1 cellular context compared by ENCODE assay signal in genomic region chr6:4647414-4648365, GRCh38.
A peak's percentile ranks its signal among the peaks of the same experiment; 100 is the strongest.
TF ChIP-seq lines count a peak whose summit lies in the region.

No MANE protein-coding gene starts in this region.

TF ChIP-seq in HepG2, 621 proteins besides CTCF, POLR2A, EP300 and RAD21 (continued from another document and continues in another):
- TF ChIP-seq, protein P1, sequence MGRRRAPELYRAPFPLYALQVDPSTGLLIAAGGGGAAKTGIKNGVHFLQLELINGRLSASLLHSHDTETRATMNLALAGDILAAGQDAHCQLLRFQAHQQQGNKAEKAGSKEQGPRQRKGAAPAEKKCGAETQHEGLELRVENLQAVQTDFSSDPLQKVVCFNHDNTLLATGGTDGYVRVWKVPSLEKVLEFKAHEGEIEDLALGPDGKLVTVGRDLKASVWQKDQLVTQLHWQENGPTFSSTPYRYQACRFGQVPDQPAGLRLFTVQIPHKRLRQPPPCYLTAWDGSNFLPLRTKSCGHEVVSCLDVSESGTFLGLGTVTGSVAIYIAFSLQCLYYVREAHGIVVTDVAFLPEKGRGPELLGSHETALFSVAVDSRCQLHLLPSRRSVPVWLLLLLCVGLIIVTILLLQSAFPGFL (CRISPR knock-in tag; IDR thresholded peaks at IDR 0.05), result no peak
- TF ChIP-seq HNRNPUL1 (IDR thresholded peaks at IDR 0.05; ENCODE audit: low read depth, low read length) (no peak), ZNF224 (CRISPR knock-in tag; IDR thresholded peaks at IDR 0.05) (0 out of 2 replicates have a peak, but pooled peaks have one; percentile 45), KLF6 (CRISPR knock-in tag; IDR thresholded peaks at IDR 0.05) (peak; percentile 60; the same call in 1 of the 2 replicates), NKX3-1 (CRISPR knock-in tag; IDR thresholded peaks at IDR 0.05) (0 out of 2 replicates have a peak, but pooled peaks have one; percentile 75), ZFP36L1 (CRISPR knock-in tag; IDR thresholded peaks at IDR 0.05) (peak; percentile 89; the same call in 1 of the 2 replicates), TBP (CRISPR knock-in tag; IDR thresholded peaks at IDR 0.05) (no peak), ZBTB7B (CRISPR knock-in tag; IDR thresholded peaks at IDR 0.05) (peak; percentile 80), ZIK1 (CRISPR knock-in tag; IDR thresholded peaks at IDR 0.05; ENCODE audit: borderline replicate concordance, low read depth) (peak; percentile 54; the same call in 1 of the 2 replicates), ZNF383 (CRISPR knock-in tag; IDR thresholded peaks at IDR 0.05; ENCODE audit: borderline replicate concordance) (no peak), ZNF503 (CRISPR knock-in tag; IDR thresholded peaks at IDR 0.05) (0 out of 2 replicates have a peak, but pooled peaks have one; percentile 43), SAP130 (CRISPR knock-in tag; IDR thresholded peaks at IDR 0.05; ENCODE audit: low read depth) (peak; percentile 78), TCF7 (IDR thresholded peaks at IDR 0.05; ENCODE audit: low read depth) (no peak), ZNF263 (CRISPR knock-in tag; IDR thresholded peaks at IDR 0.05) (0 out of 2 replicates have a peak, but pooled peaks have one; percentile 45), MXI1 (IDR thresholded peaks at IDR 0.05; ENCODE audit: borderline replicate concordance, low read depth, low read length) (no peak), SIN3A (IDR thresholded peaks at IDR 0.05; ENCODE audit: borderline replicate concordance, low read depth, low read length) (peak; percentile 65; the same call in 1 of the 2 replicates), MBNL3 (CRISPR knock-in tag; conservative IDR thresholded peaks at IDR 0.05) (no peak), FOXK1 (CRISPR knock-in tag; IDR thresholded peaks at IDR 0.05; ENCODE audit: borderline replicate concordance, low read depth) (peak; percentile 83; the same call in 1 of the 2 replicates), DPF2 (CRISPR knock-in tag; IDR thresholded peaks at IDR 0.05; ENCODE audit: borderline replicate concordance, low read depth) (0 out of 2 replicates have a peak, but pooled peaks have one; percentile 31), ZNF446 (CRISPR knock-in tag; IDR thresholded peaks at IDR 0.05) (no peak), ZNF75D (CRISPR knock-in tag; IDR thresholded peaks at IDR 0.05; ENCODE audit: borderline replicate concordance) (no peak), ZNF816 (CRISPR knock-in tag; IDR thresholded peaks at IDR 0.05; ENCODE audit: borderline replicate concordance) (no peak), SMARCE1 (IDR thresholded peaks at IDR 0.05; ENCODE audit: borderline replicate concordance) (no peak), PAX8 (CRISPR knock-in tag; IDR thresholded peaks at IDR 0.05; ENCODE audit: borderline replicate concordance) (no peak), GABPB1 (CRISPR knock-in tag; IDR thresholded peaks at IDR 0.05) (peak; percentile 84), JUND (CRISPR knock-in tag; IDR thresholded peaks at IDR 0.05) (peak; percentile 20; the same call in 1 of the 2 replicates), NFRKB (IDR thresholded peaks at IDR 0.05) (no peak)
- TF ChIP-seq, protein P2, sequence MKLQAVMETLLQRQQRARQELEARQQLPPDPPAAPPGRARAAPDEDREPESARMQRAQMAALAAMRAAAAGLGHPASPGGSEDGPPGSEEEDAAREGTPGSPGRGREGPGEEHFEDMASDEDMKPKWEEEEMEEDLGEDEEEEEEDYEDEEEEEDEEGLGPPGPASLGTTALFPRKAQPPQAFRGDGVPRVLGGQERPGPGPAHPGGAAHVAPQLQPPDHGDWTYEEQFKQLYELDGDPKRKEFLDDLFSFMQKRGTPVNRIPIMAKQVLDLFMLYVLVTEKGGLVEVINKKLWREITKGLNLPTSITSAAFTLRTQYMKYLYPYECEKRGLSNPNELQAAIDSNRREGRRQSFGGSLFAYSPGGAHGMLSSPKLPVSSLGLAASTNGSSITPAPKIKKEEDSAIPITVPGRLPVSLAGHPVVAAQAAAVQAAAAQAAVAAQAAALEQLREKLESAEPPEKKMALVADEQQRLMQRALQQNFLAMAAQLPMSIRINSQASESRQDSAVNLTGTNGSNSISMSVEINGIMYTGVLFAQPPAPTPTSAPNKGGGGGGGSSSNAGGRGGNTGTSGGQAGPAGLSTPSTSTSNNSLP (IDR thresholded peaks at IDR 0.05; ENCODE audit: low read depth, low read length), result no peak
- TF ChIP-seq, protein P3, sequence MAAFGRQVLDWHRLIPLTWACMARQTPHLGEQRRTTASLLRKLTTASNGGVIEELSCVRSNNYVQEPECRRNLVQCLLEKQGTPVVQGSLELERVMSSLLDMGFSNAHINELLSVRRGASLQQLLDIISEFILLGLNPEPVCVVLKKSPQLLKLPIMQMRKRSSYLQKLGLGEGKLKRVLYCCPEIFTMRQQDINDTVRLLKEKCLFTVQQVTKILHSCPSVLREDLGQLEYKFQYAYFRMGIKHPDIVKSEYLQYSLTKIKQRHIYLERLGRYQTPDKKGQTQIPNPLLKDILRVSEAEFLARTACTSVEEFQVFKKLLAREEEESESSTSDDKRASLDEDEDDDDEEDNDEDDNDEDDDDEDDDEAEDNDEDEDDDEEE (CRISPR knock-in tag; IDR thresholded peaks at IDR 0.05), result 0 out of 2 replicates have a peak, but pooled peaks have one; percentile 70
- TF ChIP-seq, protein P4, sequence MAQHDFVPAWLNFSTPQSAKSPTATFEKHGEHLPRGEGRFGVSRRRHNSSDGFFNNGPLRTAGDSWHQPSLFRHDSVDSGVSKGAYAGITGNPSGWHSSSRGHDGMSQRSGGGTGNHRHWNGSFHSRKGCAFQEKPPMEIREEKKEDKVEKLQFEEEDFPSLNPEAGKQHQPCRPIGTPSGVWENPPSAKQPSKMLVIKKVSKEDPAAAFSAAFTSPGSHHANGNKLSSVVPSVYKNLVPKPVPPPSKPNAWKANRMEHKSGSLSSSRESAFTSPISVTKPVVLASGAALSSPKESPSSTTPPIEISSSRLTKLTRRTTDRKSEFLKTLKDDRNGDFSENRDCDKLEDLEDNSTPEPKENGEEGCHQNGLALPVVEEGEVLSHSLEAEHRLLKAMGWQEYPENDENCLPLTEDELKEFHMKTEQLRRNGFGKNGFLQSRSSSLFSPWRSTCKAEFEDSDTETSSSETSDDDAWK (CRISPR knock-in tag; IDR thresholded peaks at IDR 0.05), result no peak
- TF ChIP-seq, protein P5, sequence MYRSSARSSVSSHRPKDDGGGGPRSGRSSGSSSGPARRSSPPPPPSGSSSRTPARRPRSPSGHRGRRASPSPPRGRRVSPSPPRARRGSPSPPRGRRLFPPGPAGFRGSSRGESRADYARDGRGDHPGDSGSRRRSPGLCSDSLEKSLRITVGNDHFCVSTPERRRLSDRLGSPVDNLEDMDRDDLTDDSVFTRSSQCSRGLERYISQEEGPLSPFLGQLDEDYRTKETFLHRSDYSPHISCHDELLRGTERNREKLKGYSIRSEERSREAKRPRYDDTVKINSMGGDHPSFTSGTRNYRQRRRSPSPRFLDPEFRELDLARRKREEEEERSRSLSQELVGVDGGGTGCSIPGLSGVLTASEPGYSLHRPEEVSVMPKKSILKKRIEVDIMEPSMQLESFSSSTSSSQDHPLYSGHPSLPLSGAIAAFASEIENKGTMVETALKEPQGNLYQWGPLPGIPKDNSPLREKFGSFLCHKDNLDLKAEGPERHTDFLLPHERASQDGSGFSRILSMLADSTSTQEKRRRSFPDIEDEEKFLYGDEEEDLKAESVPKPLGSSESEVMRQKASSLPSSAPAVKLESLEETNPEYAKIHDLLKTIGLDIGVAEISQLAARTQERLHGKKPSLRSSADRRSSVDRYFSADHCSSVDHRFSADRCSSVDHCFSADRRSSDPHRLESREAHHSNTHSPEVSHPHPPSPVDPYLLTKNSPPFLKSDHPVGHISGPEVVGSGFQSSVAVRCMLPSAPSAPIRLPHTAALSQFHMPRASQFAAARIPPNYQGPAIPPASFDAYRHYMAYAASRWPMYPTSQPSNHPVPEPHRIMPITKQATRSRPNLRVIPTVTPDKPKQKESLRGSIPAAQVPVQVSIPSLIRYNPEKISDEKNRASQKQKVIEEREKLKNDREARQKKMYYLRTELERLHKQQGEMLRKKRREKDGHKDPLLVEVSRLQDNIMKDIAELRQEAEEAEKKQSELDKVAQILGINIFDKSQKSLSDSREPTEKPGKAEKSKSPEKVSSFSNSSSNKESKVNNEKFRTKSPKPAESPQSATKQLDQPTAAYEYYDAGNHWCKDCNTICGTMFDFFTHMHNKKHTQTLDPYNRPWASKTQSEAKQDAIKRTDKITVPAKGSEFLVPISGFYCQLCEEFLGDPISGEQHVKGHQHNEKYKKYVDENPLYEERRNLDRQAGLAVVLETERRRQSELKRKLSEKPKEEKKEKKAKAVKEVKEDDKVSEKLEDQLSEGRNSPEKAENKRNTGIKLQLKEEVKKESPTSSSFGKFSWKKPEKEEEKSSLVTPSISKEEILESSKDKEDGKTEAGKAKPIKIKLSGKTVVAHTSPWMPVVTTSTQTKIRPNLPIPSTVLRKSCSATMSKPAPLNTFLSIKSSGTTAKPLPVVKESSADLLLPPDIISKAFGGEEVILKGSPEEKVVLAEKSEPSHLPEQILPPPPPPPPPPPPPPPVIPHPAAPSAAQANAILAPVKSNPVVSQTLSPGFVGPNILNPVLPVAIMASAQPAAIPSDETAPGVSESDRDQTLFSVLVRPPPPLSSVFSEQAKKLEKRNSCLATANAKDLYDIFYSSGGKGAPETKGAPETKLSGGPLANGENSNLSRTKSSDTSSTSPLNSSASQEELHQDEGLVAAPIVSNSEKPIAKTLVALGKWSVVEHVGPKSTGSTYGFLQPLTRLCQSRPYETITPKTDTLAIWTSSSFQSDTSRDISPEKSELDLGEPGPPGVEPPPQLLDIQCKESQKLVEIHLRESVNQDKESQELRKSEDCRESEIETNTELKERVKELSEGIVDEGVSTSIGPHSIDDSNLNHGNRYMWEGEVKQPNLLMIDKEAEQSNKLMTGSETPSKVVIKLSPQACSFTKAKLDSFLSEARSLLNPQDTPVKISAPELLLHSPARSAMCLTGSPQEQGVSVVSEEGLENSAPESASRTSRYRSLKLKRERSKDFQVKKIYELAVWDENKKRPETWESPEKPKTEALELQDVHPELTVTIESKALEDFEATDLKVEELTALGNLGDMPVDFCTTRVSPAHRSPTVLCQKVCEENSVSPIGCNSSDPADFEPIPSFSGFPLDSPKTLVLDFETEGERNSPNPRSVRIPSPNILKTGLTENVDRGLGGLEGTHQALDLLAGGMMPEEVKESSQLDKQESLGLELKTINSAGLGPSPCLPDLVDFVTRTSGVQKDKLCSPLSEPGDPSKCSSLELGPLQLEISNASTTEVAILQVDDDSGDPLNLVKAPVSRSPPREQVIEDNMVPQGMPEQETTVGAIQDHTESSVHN (CRISPR knock-in tag; IDR thresholded peaks at IDR 0.05), result no peak
- TF ChIP-seq, protein P6, sequence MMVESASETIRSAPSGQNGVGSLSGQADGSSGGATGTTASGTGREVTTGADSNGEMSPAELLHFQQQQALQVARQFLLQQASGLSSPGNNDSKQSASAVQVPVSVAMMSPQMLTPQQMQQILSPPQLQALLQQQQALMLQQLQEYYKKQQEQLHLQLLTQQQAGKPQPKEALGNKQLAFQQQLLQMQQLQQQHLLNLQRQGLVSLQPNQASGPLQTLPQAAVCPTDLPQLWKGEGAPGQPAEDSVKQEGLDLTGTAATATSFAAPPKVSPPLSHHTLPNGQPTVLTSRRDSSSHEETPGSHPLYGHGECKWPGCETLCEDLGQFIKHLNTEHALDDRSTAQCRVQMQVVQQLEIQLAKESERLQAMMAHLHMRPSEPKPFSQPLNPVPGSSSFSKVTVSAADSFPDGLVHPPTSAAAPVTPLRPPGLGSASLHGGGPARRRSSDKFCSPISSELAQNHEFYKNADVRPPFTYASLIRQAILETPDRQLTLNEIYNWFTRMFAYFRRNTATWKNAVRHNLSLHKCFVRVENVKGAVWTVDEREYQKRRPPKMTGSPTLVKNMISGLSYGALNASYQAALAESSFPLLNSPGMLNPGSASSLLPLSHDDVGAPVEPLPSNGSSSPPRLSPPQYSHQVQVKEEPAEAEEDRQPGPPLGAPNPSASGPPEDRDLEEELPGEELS (CRISPR knock-in tag; IDR thresholded peaks at IDR 0.05), result peak; percentile 68
- TF ChIP-seq, protein P7, sequence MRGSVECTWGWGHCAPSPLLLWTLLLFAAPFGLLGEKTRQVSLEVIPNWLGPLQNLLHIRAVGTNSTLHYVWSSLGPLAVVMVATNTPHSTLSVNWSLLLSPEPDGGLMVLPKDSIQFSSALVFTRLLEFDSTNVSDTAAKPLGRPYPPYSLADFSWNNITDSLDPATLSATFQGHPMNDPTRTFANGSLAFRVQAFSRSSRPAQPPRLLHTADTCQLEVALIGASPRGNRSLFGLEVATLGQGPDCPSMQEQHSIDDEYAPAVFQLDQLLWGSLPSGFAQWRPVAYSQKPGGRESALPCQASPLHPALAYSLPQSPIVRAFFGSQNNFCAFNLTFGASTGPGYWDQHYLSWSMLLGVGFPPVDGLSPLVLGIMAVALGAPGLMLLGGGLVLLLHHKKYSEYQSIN (CRISPR knock-in tag; IDR thresholded peaks at IDR 0.05; ENCODE audit: borderline replicate concordance), result no peak
- TF ChIP-seq, protein P8, sequence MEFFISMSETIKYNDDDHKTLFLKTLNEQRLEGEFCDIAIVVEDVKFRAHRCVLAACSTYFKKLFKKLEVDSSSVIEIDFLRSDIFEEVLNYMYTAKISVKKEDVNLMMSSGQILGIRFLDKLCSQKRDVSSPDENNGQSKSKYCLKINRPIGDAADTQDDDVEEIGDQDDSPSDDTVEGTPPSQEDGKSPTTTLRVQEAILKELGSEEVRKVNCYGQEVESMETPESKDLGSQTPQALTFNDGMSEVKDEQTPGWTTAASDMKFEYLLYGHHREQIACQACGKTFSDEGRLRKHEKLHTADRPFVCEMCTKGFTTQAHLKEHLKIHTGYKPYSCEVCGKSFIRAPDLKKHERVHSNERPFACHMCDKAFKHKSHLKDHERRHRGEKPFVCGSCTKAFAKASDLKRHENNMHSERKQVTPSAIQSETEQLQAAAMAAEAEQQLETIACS (CRISPR knock-in tag; IDR thresholded peaks at IDR 0.05), result no peak
- TF ChIP-seq, protein P9, sequence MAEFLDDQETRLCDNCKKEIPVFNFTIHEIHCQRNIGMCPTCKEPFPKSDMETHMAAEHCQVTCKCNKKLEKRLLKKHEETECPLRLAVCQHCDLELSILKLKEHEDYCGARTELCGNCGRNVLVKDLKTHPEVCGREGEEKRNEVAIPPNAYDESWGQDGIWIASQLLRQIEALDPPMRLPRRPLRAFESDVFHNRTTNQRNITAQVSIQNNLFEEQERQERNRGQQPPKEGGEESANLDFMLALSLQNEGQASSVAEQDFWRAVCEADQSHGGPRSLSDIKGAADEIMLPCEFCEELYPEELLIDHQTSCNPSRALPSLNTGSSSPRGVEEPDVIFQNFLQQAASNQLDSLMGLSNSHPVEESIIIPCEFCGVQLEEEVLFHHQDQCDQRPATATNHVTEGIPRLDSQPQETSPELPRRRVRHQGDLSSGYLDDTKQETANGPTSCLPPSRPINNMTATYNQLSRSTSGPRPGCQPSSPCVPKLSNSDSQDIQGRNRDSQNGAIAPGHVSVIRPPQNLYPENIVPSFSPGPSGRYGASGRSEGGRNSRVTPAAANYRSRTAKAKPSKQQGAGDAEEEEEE (CRISPR knock-in tag; IDR thresholded peaks at IDR 0.05; ENCODE audit: borderline replicate concordance), result no peak; the same call in 1 of the 2 replicates
